Comparison of ENCODE assay signal across 8 cellular contexts in genomic region chr1:246002725-246003441, GRCh38.
DNase-seq lines count a peak whose midpoint lies in the region; ATAC-seq, FAIRE-seq and TF ChIP-seq lines count a peak whose summit lies in the region.

No MANE protein-coding gene starts in this region.

- H4K20me1 ChIP-seq in astrocyte (ENCODE audit: insufficient read depth, low read length), result no peaks in the 10 kb centered on the region

- peak; percentile 65 for ATAC-seq in HG02623 (IDR thresholded peaks at IDR 0.05; ENCODE audit: unreplicated experiment)
- ATAC-seq in gastrocnemius medialis, result peak; percentile 47 to 64
- ATAC-seq in HG02571 (IDR thresholded peaks at IDR 0.05; ENCODE audit: unreplicated experiment), result no peak

- no peaks in the 10 kb centered on the region for H3K79me2 ChIP-seq in astrocyte (ENCODE audit: insufficient read depth, low read length)

- H2AFZ ChIP-seq in astrocyte (ENCODE audit: low read depth, low read length), result no peak overlapping the region

- H3K27me3 Mint-ChIP-seq in astrocyte (ENCODE audit: low read depth, unreplicated experiment), result no peaks in the 10 kb centered on the region

- H3K36me3 Mint-ChIP-seq in astrocyte (ENCODE audit: low read depth, unreplicated experiment), result peaks cover 11% of the 10 kb centered on the region

- FAIRE-seq in astrocyte (lab: Jason Lieb, UNC), result peak; percentile 64

- intact Hi-C loops in gastrocnemius medialis (cut with DNase I; ENCODE audit: low total_unique reads), result loop anchor here (1.0 kb wide), 1 partner anchor 850 kb away; no protein-coding TSS in a partner anchor

- H3K4me1 ChIP-seq in astrocyte (ENCODE audit: insufficient read depth, low read length) (peaks cover 34% of the 10 kb centered on the region), gastrocnemius medialis (peaks cover 3% of the 10 kb centered on the region in 2 donors)

- no peak for TF ChIP-seq POLR2A in gastrocnemius medialis (IDR thresholded peaks at IDR 0.05)

- in situ Hi-C loops in G401 (cut with HindIII; ENCODE audit: low sequenced_read_pairs) (no loop called here), gastrocnemius medialis (cut with MboI; ENCODE audit: low sequenced_read_pairs in 4 of 4) (loop anchor here (5.0 to 25.0 kb wide), 2 partner anchors 484 to 851 kb away; partner anchors contain the start of gene KIF26B (in 2 of the 4))

- H3K9me3 Mint-ChIP-seq in astrocyte (ENCODE audit: unreplicated experiment), result peaks cover 7% of the 10 kb centered on the region

- H3K9me3 ChIP-seq in astrocyte (ENCODE audit: insufficient read depth, low read depth, low read length) (no peaks in the 10 kb centered on the region), gastrocnemius medialis (no peaks in the 10 kb centered on the region)

- H3K36me3 ChIP-seq in astrocyte (ENCODE audit: insufficient read depth, low read length) (no peaks in the 10 kb centered on the region), gastrocnemius medialis (no peaks in the 10 kb centered on the region)

- no peak overlapping the region for H3K27ac Mint-ChIP-seq in astrocyte (ENCODE audit: unreplicated experiment)

- no peak overlapping the region for H3K4me3 Mint-ChIP-seq in astrocyte (ENCODE audit: unreplicated experiment)

- DNase-seq in G401 (ENCODE audit: low spot score) (peak; percentile 92), NCI-H2029 treated with DMSO at 0.1 percent for 48 hours (lab: John Stamatoyannopoulos, UW) (peak; percentile 61), T1000 (lab: John Stamatoyannopoulos, UW) (peak; percentile 51), astrocyte (ENCODE audit: low read depth) (peak; percentile 73), hepatic stellate cell (ENCODE audit: low spot score) (peak; percentile 66), gastrocnemius medialis (peak; percentile 50 to 65)

- peaks cover 38% of the 10 kb centered on the region for H3K4me1 Mint-ChIP-seq in astrocyte (ENCODE audit: low read depth, unreplicated experiment)

- H3K9ac ChIP-seq in astrocyte (ENCODE audit: low read length), result peak overlapping the region; percentile 30

- H3K27me3 ChIP-seq in astrocyte (ENCODE audit: insufficient read depth, low read length) (no peaks in the 10 kb centered on the region), gastrocnemius medialis (no peaks in the 10 kb centered on the region)

- H3K4me3 ChIP-seq in astrocyte (ENCODE audit: insufficient read depth, low read depth, low read length), result no peak overlapping the region
- no peak overlapping the region for H3K4me3 ChIP-seq in gastrocnemius medialis

- no peak overlapping the region for H3K4me2 ChIP-seq in astrocyte (ENCODE audit: low read length)

- H3K27ac ChIP-seq in astrocyte (ENCODE audit: low read depth, low read length), result no peak overlapping the region
- no peak overlapping the region for H3K27ac ChIP-seq in gastrocnemius medialis

- peak; percentile 95 for TF ChIP-seq CTCF in astrocyte (IDR thresholded peaks at IDR 0.05; ENCODE audit: insufficient read depth, low read depth, low read length)
- TF ChIP-seq CTCF in gastrocnemius medialis (IDR thresholded peaks at IDR 0.05 in 4 of 5, conservative IDR thresholded peaks at IDR 0.05 in 1 of 5), result peak; percentile 56 to 87 (median 76)
